Comparison of ENCODE assay signal across 20 cellular contexts in the genomic region with DNA sequence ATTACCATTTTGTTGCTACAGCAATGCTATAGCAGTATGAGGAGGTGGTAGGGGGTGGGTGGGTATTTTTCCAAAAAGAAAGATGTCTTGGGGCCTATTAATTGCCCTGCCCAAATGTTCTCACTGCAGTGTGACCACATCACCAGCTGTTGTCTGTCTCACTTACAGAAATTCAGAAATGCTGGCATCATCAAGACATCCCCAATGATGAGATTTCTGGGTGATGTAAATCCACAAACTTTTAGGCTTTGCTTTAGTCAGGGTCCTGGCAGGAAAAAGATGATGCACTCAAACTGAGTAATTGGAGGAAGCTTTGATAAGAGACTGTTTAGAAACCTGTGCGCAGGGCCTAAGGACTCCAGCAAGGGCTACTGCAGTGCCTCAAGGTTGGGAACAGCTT. TPM values are rescaled to one million over a fixed set of nuclear protein-coding genes. Genes with fewer than 3 reads are reported as not detected.
DNase-seq lines count a peak whose midpoint lies in the region; ATAC-seq and TF ChIP-seq lines count a peak whose summit lies in the region.
"Had no signal": no experiment of that assay in that cellular context is flagged by ENCODE, and none has a peak within 500 bp of the region (broad histone marks: within the 10 kb centered on the region; RNA-seq: fewer than 3 reads in every experiment).

No MANE protein-coding gene starts in this region.

- TF ChIP-seq POLR2A in IMR-90 (IDR thresholded peaks at IDR 0.05; ENCODE audit: low read depth, low read length) = no peak
- TF ChIP-seq POLR2A in spleen (IDR thresholded peaks at IDR 0.05) = no peak

- H3K4me3 ChIP-seq in IMR-90 (ENCODE audit: insufficient read depth, low read depth, low read length) = no peak overlapping the region
- no peak overlapping the region for H3K4me3 ChIP-seq in fibroblast of villous mesenchyme (ENCODE audit: low read depth, low read length)
- H3K4me3 ChIP-seq in spleen = no peak overlapping the region
- H3K4me3 ChIP-seq: BLaER1, GM23338 had no signal

- no peak overlapping the region for H2BK120ac ChIP-seq in IMR-90 (ENCODE audit: low read depth, low read length)

- H2AFZ ChIP-seq in IMR-90 (replicated peaks; ENCODE audit: low read length, poor library complexity) = no peak overlapping the region
- H2AFZ ChIP-seq: GM23338 had no signal

- intact Hi-C loops in IMR-90 (cut with micrococcal nuclease) = no loop called here
- intact Hi-C loops in spleen (cut with DNase I; ENCODE audit: low total_unique reads) = no loop called here

- no peak overlapping the region for H3K4me2 ChIP-seq in IMR-90 (ENCODE audit: low read depth, low read length)
- H3K4me2 ChIP-seq: BLaER1, GM23338 had no signal

- H2BK15ac ChIP-seq in IMR-90 (ENCODE audit: low read depth, low read length) = no peak overlapping the region

- TF ChIP-seq CTCF in IMR-90 (conservative IDR thresholded peaks at IDR 0.05; ENCODE audit: low read depth, low read length) (no peak), fibroblast of villous mesenchyme (IDR thresholded peaks at IDR 0.05; ENCODE audit: insufficient read depth, low read depth, low read length) (no peak), spleen (IDR thresholded peaks at IDR 0.05 in 8 of 11, conservative IDR thresholded peaks at IDR 0.05 in 3 of 11) (no peak)

- peak; percentile 18; the same call in 1 of the 2 replicates for ATAC-seq in IMR-90 (ENCODE audit: low read depth)
- ATAC-seq: GM23338, HCT116 had no signal

- H3K18ac ChIP-seq in IMR-90 (ENCODE audit: low read depth, low read length) = no peak overlapping the region

- no peak overlapping the region for H2AK9ac ChIP-seq in IMR-90 (replicated peaks; ENCODE audit: low read depth, low read length, poor library complexity)

- H2AK5ac ChIP-seq in IMR-90 (ENCODE audit: low read depth, low read length) = no peak overlapping the region

- no peak overlapping the region for H2BK5ac ChIP-seq in IMR-90 (ENCODE audit: low read depth, low read length, poor library complexity, severe bottlenecking)

- in situ Hi-C loops in IMR-90 (cut with MboI; ENCODE audit: low sequenced_read_pairs) = loop anchor here (25.0 kb wide), 1 partner anchor 411 kb away; no protein-coding TSS in a partner anchor

- no TSS peak for BruUV-seq in IMR-90 (replicated peaks; lab: Mats Ljungman, UMichigan)

- H3K4ac ChIP-seq in IMR-90 (ENCODE audit: low read depth, low read length) = no peak overlapping the region

- H3K23ac ChIP-seq in IMR-90 (ENCODE audit: low read depth, low read length) = no peak overlapping the region

- H3K9me1 ChIP-seq in IMR-90 (ENCODE audit: insufficient read depth, low read length) = peaks cover 2% of the 10 kb centered on the region; the same call in 1 of the 2 replicates

- no peak overlapping the region for H4K91ac ChIP-seq in IMR-90 (ENCODE audit: insufficient read depth, low read depth, low read length)

- CTCF ChIA-PET in IMR-90 (lab: Yijun Ruan, JAX) = no interaction called here

- no peak overlapping the region for H3K14ac ChIP-seq in IMR-90 (replicated peaks; ENCODE audit: low read depth, low read length)

- no peaks in the 10 kb centered on the region for H3K79me1 ChIP-seq in IMR-90 (ENCODE audit: low read depth in 1 of 2, low read length in 2 of 2)

- H3K9me3 ChIP-seq in IMR-90 (ENCODE audit: control insufficient read depth, insufficient read depth, low read length) (no peaks in the 10 kb centered on the region), spleen (no peaks in the 10 kb centered on the region)
- H3K9me3 ChIP-seq: BLaER1 had no signal

- H3K9ac ChIP-seq in IMR-90 (ENCODE audit: low read depth, low read length) = no peak overlapping the region
- H3K9ac ChIP-seq: BLaER1 had no signal

- H3K36me3 ChIP-seq in IMR-90 (ENCODE audit: control insufficient read depth, insufficient read depth, low read length) (no peaks in the 10 kb centered on the region), spleen (no peaks in the 10 kb centered on the region)
- H3K36me3 ChIP-seq: BLaER1 had no signal

- H3K27me3 ChIP-seq in IMR-90 (ENCODE audit: control insufficient read depth, insufficient read depth, low read length) (peaks cover 6% of the 10 kb centered on the region), spleen (replicated peaks in 1 of 7) (no peaks in the 10 kb centered on the region)
- H3K27me3 ChIP-seq: BLaER1 had no signal

- no peak overlapping the region for H3K27ac ChIP-seq in IMR-90 (ENCODE audit: insufficient read depth, low read length)
- no peak overlapping the region for H3K27ac ChIP-seq in spleen
- H3K27ac ChIP-seq: BLaER1 had no signal

- H3K4me1 ChIP-seq in IMR-90 (ENCODE audit: control insufficient read depth, insufficient read depth, low read length) (no peaks in the 10 kb centered on the region; the same call in 1 of the 2 replicates), spleen (no peaks in the 10 kb centered on the region)
- H3K4me1 ChIP-seq: BLaER1 had no signal

- no CpG with 5 or more reads among the region's 1 CpG for WGBS in IMR-90 (ENCODE audit: extremely low coverage in 2 of 2, insufficient read length in 1 of 2), 2 experiments
- 85 to 100% (median 91%) methylated on average over 1 of the region's 1 CpG for WGBS in spleen, 5 donors

- no peaks in the 10 kb centered on the region for H4K20me1 ChIP-seq in IMR-90 (ENCODE audit: insufficient read depth, low read length)
- H4K20me1 ChIP-seq: BLaER1 had no signal

- H4K8ac ChIP-seq in IMR-90 (ENCODE audit: low read depth in 2 of 2, low read length in 2 of 2) = no peak overlapping the region

- peak; percentile 51 for DNase-seq in IMR-90
- peak; percentile 45 for DNase-seq in amniotic epithelial cell (ENCODE audit: low read depth)
- peak; percentile 28 for DNase-seq in fibroblast of villous mesenchyme (ENCODE audit: low read depth)
- peak; percentile 13 for DNase-seq in superior temporal gyrus (ENCODE audit: extremely low spot score)
- DNase-seq in retina = no peak
- no peak for DNase-seq in spleen
- DNase-seq in central memory CD4-positive, alpha-beta T cell = no peak
- DNase-seq: CD4-positive, alpha-beta memory T cell; DMS53; KG1; MV-4-11; NCI-H1694 treated with DMSO at 0.1 percent for 48 hours; NCI-H510A treated with DMSO at 0.1 percent for 48 hours; NCI-H774; SHP77 treated with DMSO at 0.1 percent for 48 hours had no signal

- H2BK20ac ChIP-seq in IMR-90 (ENCODE audit: low read depth, low read length) = peak overlapping the region; percentile 48; the same call in 1 of the 2 replicates

- POLR2A ChIA-PET in IMR-90 (lab: Charles Lee; ENCODE audit: unreplicated experiment) = no interaction called here

- dilution Hi-C loops in IMR-90 (cut with HindIII; ENCODE audit: low sequenced_read_pairs, unreplicated experiment) = no loop called here

- H4K5ac ChIP-seq in IMR-90 (ENCODE audit: low read depth, low read length) = no peak overlapping the region

- no peak for TF ChIP-seq RAD21 in IMR-90 (IDR thresholded peaks at IDR 0.05; ENCODE audit: low read length)

- H3K56ac ChIP-seq in IMR-90 (ENCODE audit: extremely low read depth, insufficient read depth, low read length) = no peak overlapping the region

TF ChIP-seq in IMR-90, 13 proteins besides CTCF, POLR2A, EP300 and RAD21:
- TF ChIP-seq RCOR1 (IDR thresholded peaks at IDR 0.05; ENCODE audit: insufficient replicate concordance, low read length) = no peak

RNA-seq across cellular contexts. Expression of a gene that starts 56.2 kb away (rescaled TPM):
- total RNA-seq in IMR-90 (2012; rRNA removed) (not detected in 2 replicates), fibroblast of villous mesenchyme (not detected in 2 replicates), spleen (not detected)
- polyA plus RNA-seq in IMR-90 (2012; rRNA removed) (0.03 TPM in 1 of 2 replicates, not detected in the other), spleen (not detected)
- not detected in 2 replicates for polyA plus RNA-seq in IMR-90 (2012; cell fraction: cytosol; rRNA removed)
- polyA plus RNA-seq in IMR-90 (2012; cell fraction: nucleus; rRNA removed; ENCODE audit: low replicate concordance) = 0.04 and 0.05 TPM in 2 replicates
- total RNA-seq: A673; CD4-positive, alpha-beta memory T cell; GM23338; RPMI7951 had no signal
- polyA plus RNA-seq: CD4-positive, alpha-beta memory T cell; GM23338 had no signal

Comparison
In these comparisons a context has a peak if more than half of its experiments do, and no peak if none do; other contexts are left out.
1. DNase-seq: peak in IMR-90 (single experiment), amniotic epithelial cell (single experiment), fibroblast of villous mesenchyme (single experiment) and superior temporal gyrus (single experiment); none in retina (single experiment), spleen (single experiment) and central memory CD4-positive, alpha-beta T cell (single experiment).